19 cellular contexts compared by ENCODE assay signal in genomic region chr12:92365333-92365732, GRCh38.
DNase-seq lines count a peak whose midpoint lies in the region; ATAC-seq and TF ChIP-seq lines count a peak whose summit lies in the region.
"Had no signal": no experiment of that assay in that cellular context is flagged by ENCODE, and none has a peak within 500 bp of the region (broad histone marks: within the 10 kb centered on the region; RNA-seq: fewer than 3 reads in every experiment).

No MANE protein-coding gene starts in this region.

- H3K27me3 Mint-ChIP-seq in activated CD4-positive, alpha-beta T cell treated with anti-CD3 and anti-CD28 coated beads, Interleukin-2, amount 10 ng/mL, durations not matched to agents 24 days and 14 days: no peaks in the 10 kb centered on the region
- H3K27me3 Mint-ChIP-seq: activated naive CD8-positive, alpha-beta T cell; brain had no signal

- peaks cover 20% of the 10 kb centered on the region for H3K36me3 Mint-ChIP-seq in activated CD4-positive, alpha-beta T cell treated with anti-CD3 and anti-CD28 coated beads, Interleukin-2, amount 10 ng/mL, durations not matched to agents 24 days and 14 days (ENCODE audit: low read depth)
- H3K36me3 Mint-ChIP-seq: brain had no signal

- H3K27ac Mint-ChIP-seq in activated CD4-positive, alpha-beta T cell treated with anti-CD3 and anti-CD28 coated beads, Interleukin-2, amount 10 ng/mL, durations not matched to agents 24 days and 14 days: no peak overlapping the region

- no peak overlapping the region for H3K4me3 ChIP-seq in spleen
- H3K4me3 ChIP-seq: gastrocnemius medialis, mucosa of descending colon had no signal

- 66 to 92% (median 75%) methylated on average over 1 of the region's 1 CpG for WGBS in spleen, 5 donors

- intact Hi-C loops in activated CD4-positive, alpha-beta T cell treated with anti-CD3 and anti-CD28 coated beads, Interleukin-2, amount 10 ng/mL, durations not matched to agents 24 days and 14 days (cut with micrococcal nuclease): no loop called here
- intact Hi-C loops in spleen (cut with DNase I; ENCODE audit: low total_unique reads): loop anchor here (10.0 kb wide), 1 partner anchor 199 kb away; no protein-coding TSS in a partner anchor

- H3K36me3 ChIP-seq in spleen: no peaks in the 10 kb centered on the region
- H3K36me3 ChIP-seq: gastrocnemius medialis had no signal

- peaks cover 36% of the 10 kb centered on the region for H3K4me1 Mint-ChIP-seq in activated CD4-positive, alpha-beta T cell treated with anti-CD3 and anti-CD28 coated beads, Interleukin-2, amount 10 ng/mL, durations not matched to agents 24 days and 14 days

- no peak overlapping the region for H3K4me3 Mint-ChIP-seq in activated CD4-positive, alpha-beta T cell treated with anti-CD3 and anti-CD28 coated beads, Interleukin-2, amount 10 ng/mL, durations not matched to agents 24 days and 14 days

- H3K9me3 ChIP-seq in spleen: no peaks in the 10 kb centered on the region
- H3K9me3 ChIP-seq: gastrocnemius medialis, mucosa of descending colon had no signal

- peak in 1 of 3 donors; percentile 12 for TF ChIP-seq POLR2A in spleen (IDR thresholded peaks at IDR 0.05)

- peak; percentile 31 for ATAC-seq in GM21576 (IDR thresholded peaks at IDR 0.05; ENCODE audit: unreplicated experiment)
- ATAC-seq: gastrocnemius medialis, mucosa of descending colon had no signal

- H3K27me3 ChIP-seq in spleen (replicated peaks in 1 of 7): no peaks in the 10 kb centered on the region
- H3K27me3 ChIP-seq: gastrocnemius medialis had no signal

- TF ChIP-seq CTCF in spleen (IDR thresholded peaks at IDR 0.05 in 8 of 11, conservative IDR thresholded peaks at IDR 0.05 in 3 of 11): no peak

- H3K27ac ChIP-seq in spleen: peak overlapping the region in 5 of 8 donors; percentile 43 to 90 (median 86)
- H3K27ac ChIP-seq: epithelial cell of prostate, gastrocnemius medialis had no signal

- H3K9me3 Mint-ChIP-seq in activated CD4-positive, alpha-beta T cell treated with anti-CD3 and anti-CD28 coated beads, Interleukin-2, amount 10 ng/mL, durations not matched to agents 24 days and 14 days: peaks cover 23% of the 10 kb centered on the region
- H3K9me3 Mint-ChIP-seq: brain had no signal

- peaks cover 23 to 55% (median 49%) of the 10 kb centered on the region in 6 donors for H3K4me1 ChIP-seq in spleen

- peak; percentile 36 for DNase-seq in activated CD4-positive, alpha-beta T cell treated with anti-CD3 and anti-CD28 coated beads, Interleukin-2, amount 10 ng/mL, durations not matched to agents 24 days and 14 days
- no peak for DNase-seq in activated CD4-positive, alpha-beta T cell treated with anti-CD3 and anti-CD28 coated beads for 4 hours
- DNase-seq in NCI-H526 treated with DMSO at 0.1 percent for 48 hours (lab: John Stamatoyannopoulos, UW): peak; percentile 20
- DNase-seq in spleen: no peak
- DNase-seq in GOT3 (lab: John Stamatoyannopoulos, UW): no peak
- no peak for DNase-seq in activated CD4-positive, CD25-positive, alpha-beta regulatory T cell treated with anti-CD3 and anti-CD28 coated beads, Interleukin-2, amount 50 U/mL, for 72 hours
- no peak for DNase-seq in superior temporal gyrus (ENCODE audit: extremely low spot score)
- DNase-seq: ACHN; activated CD4-positive, alpha-beta T cell treated with anti-CD3 and anti-CD28 coated beads, Interleukin-2, amount 50 U/mL, for 1 hour; activated T-cell treated with anti-CD3 and anti-CD28 coated beads, Interleukin-2, amount 50 U/mL, for 1 hour; dermis blood vessel endothelial cell; gastrocnemius medialis; HCEC 1CT; mucosa of descending colon; stimulated activated CD4-positive, alpha-beta T cell treated with anti-CD3 and anti-CD28 coated beads, Interleukin-2, amount 100 ng/mL, for 48 hours had no signal

Comparison
In these comparisons a context has a peak if more than half of its experiments do, and no peak if none do; other contexts are left out.
1. DNase-seq: peak in activated CD4-positive, alpha-beta T cell treated with anti-CD3 and anti-CD28 coated beads, Interleukin-2, amount 10 ng/mL, durations not matched to agents 24 days and 14 days (single experiment) and NCI-H526 treated with DMSO at 0.1 percent for 48 hours (single experiment); none in activated CD4-positive, alpha-beta T cell treated with anti-CD3 and anti-CD28 coated beads for 4 hours (0 of 2), spleen (single experiment), GOT3 (single experiment), activated CD4-positive, CD25-positive, alpha-beta regulatory T cell treated with anti-CD3 and anti-CD28 coated beads, Interleukin-2, amount 50 U/mL, for 72 hours (single experiment) and superior temporal gyrus (single experiment).